ENCODE assay signal across 13 cellular contexts in the genomic region with DNA sequence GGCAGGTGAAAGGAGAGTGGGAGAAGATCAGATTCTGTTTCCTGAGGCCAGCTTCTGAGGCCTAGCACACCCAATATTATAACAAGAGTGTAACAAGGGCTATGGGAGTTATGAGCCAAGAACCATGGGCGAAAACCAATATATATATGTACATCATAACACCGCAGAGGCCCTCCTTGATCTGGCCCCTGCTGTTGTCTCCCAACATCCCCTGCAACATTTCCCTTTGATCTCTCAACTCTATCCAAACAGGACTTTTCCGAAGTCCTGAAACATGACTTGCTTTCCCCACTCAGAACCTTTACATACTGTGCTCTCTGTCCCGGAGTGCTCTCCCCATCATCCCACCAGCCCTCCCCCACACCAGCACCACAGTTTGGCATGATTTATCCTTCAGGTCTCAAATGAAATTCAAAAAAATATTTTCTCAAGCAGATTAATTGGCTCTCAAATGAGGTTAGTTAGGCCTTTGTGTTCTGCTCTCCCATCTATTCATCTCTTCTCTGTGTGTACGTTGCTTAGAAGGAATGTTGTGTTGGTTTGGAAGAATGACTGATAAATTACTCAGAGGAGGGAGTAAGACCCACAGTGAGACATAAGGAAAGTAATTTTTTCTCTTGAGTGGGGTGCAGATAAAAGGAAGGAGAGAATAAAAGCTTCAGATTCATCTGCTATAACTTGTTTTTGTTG. TPM values are rescaled to one million over a fixed set of nuclear protein-coding genes. Genes with fewer than 3 reads are reported as not detected.
DNase-seq lines count a peak whose midpoint lies in the region; ATAC-seq and TF ChIP-seq lines count a peak whose summit lies in the region.
"Had no signal": no experiment of that assay in that cellular context is flagged by ENCODE, and none has a peak within 500 bp of the region (broad histone marks: within the 10 kb centered on the region; RNA-seq: fewer than 3 reads in every experiment).

No MANE protein-coding gene starts in this region.

- no peaks in the 10 kb centered on the region for H3K9me3 ChIP-seq in breast epithelium
- H3K9me3 ChIP-seq: BLaER1, thoracic aorta had no signal

- H3K27me3 ChIP-seq in breast epithelium, result peaks cover 0 to 9% of the 10 kb centered on the region in 2 donors

- DNase-seq in AG04449 (ENCODE audit: low read depth, low spot score) (peak; percentile 17), HS-5 (ENCODE audit: low read depth) (peak; percentile 46), astrocyte of the spinal cord (ENCODE audit: low read depth, low spot score) (peak; percentile 75), left kidney (ENCODE audit: low read depth, low spot score) (peak; percentile 35), GDM1 (lab: John Stamatoyannopoulos, UW) (no peak), cortex of kidney (lab: John Stamatoyannopoulos, UW) (no peak), breast epithelium (ENCODE audit: low spot score in 2 of 2) (no peak)
- DNase-seq: activated gamma-delta T cell treated with Interleukin-2 at 50 U/mL for 16 hours; NCI-H2029; stimulated activated CD4-positive, alpha-beta T cell treated with anti-CD3 and anti-CD28 coated beads, Interleukin-15, amount 100 ng/mL, for 24 hours had no signal

- TF ChIP-seq POLR2A in breast epithelium (IDR thresholded peaks at IDR 0.05), result no peak

- CTCF ChIA-PET in AG04449 (lab: Yijun Ruan, JAX), result interaction anchor here (0.5 to 1.0 kb wide), 2 partner anchors 10 to 32 kb away, joined by 3 read pairs; no protein-coding TSS in a partner anchor

- no peak overlapping the region for H3K27ac ChIP-seq in breast epithelium
- H3K27ac ChIP-seq: BLaER1, thoracic aorta had no signal

- no peaks in the 10 kb centered on the region for H3K4me1 ChIP-seq in breast epithelium
- H3K4me1 ChIP-seq: BLaER1 had no signal

- in situ Hi-C loops in astrocyte of the spinal cord (cut with HindIII; ENCODE audit: low sequenced_read_pairs), result no loop called here

- POLR2A ChIA-PET in AG04449 (lab: Yijun Ruan, JAX), result no interaction called here

- no peak for TF ChIP-seq CTCF in AG04449 (IDR thresholded peaks at IDR 0.05; ENCODE audit: insufficient read depth, low read length, missing control alignments)
- no peak for TF ChIP-seq CTCF in astrocyte of the spinal cord (IDR thresholded peaks at IDR 0.05; ENCODE audit: low read depth, low read length)
- TF ChIP-seq CTCF in breast epithelium (IDR thresholded peaks at IDR 0.05), result no peak

- H3K4me3 ChIP-seq in AG04449 (ENCODE audit: low read depth, low read length) (no peak overlapping the region), astrocyte of the spinal cord (ENCODE audit: low read depth, low read length) (no peak overlapping the region), breast epithelium (no peak overlapping the region)
- H3K4me3 ChIP-seq: BLaER1, thoracic aorta had no signal

- ATAC-seq in HG02798 (IDR thresholded peaks at IDR 0.05; ENCODE audit: poor library complexity, unreplicated experiment), result no peak

- no peaks in the 10 kb centered on the region for H3K36me3 ChIP-seq in breast epithelium
- H3K36me3 ChIP-seq: BLaER1, thoracic aorta had no signal

- intact Hi-C loops in breast epithelium (cut with DNase I; ENCODE audit: low total_unique reads), result no loop called here

RNA-seq across cellular contexts. Expression of gene MOSPD1, which starts 17.6 kb away (rescaled TPM):
- total RNA-seq in breast epithelium, result 10 to 100 TPM; 13.8 to 18.3 (median 17.6) TPM

RNA-seq across cellular contexts. Expression of gene SMIM10, which starts 58.1 kb away (rescaled TPM):
- 1 to 10 TPM; 2.3 to 6.2 (median 4.5) TPM for total RNA-seq in breast epithelium

Comparison
In these comparisons a context has a peak if more than half of its experiments do, and no peak if none do; other contexts are left out.
1. DNase-seq: peak in AG04449 (single experiment), HS-5 (single experiment), astrocyte of the spinal cord (single experiment) and left kidney (single experiment); none in GDM1 (single experiment), cortex of kidney (single experiment) and breast epithelium (0 of 2).